ENCODE assay signal across 17 cellular contexts in the genomic region with DNA sequence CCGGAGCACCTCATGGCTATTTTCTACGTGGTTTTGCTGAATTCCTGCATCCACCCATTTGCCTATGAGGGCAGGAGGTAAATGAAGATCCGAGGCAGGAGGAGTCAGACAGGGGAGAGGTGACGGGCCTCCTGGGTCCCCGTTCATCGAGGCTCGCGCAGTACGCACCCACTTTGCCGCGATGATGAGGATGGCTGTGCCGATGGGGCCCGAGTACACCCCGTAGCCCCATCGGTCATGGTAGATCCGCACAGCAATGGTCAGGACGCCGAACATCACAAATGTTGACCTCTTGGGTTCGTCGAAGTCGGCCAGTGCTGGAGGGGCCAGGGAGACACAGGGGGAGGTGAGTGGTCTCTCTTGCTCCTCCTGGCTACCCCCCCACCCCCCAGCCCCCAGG. TPM values are rescaled to one million over a fixed set of nuclear protein-coding genes. Genes with fewer than 3 reads are reported as not detected.
"Had no signal": no experiment of that assay in that cellular context is flagged by ENCODE, and none has a peak within 500 bp of the region (broad histone marks: within the 10 kb centered on the region; RNA-seq: fewer than 3 reads in every experiment).

No MANE protein-coding gene starts in this region.

- H3K4me3 Mint-ChIP-seq: IgD-negative memory B cell had no signal

- H3K27ac Mint-ChIP-seq: IgD-negative memory B cell had no signal

- H3K4me3 ChIP-seq: K562, SJCRH30 had no signal

- H3K27ac ChIP-seq: HL-60, KMS-11, SJCRH30 had no signal

- H3K4me2 ChIP-seq: KMS-11 had no signal

- H3K36me3 ChIP-seq: SJCRH30 had no signal

- H3K9ac ChIP-seq: KMS-11 had no signal

- ATAC-seq: K562 had no signal

- H3K4me1 Mint-ChIP-seq: IgD-negative memory B cell had no signal

- H3K9me3 Mint-ChIP-seq: IgD-negative memory B cell had no signal

- DNase-seq: Kasumi-1, MM.1S, NCI-H1436, NCI-H187, NCI-H2081 treated with DMSO at 0.1 percent for 48 hours, NCI-H226, NCI-H446, NCI-H510A, NCI-H524 treated with DMSO at 0.1 percent for 48 hours, RPMI8226, SHP77 treated with DMSO at 0.1 percent for 48 hours, SJCRH30 had no signal

- H3K9me3 ChIP-seq: SJCRH30 had no signal

RNA-seq across cellular contexts. Expression of a gene that starts 6.1 kb away (rescaled TPM):
- total RNA-seq: K562, M059J had no signal
